8 cellular contexts compared by ENCODE assay signal in genomic region chr2:20507166-20507692, GRCh38.
DNase-seq lines count a peak whose midpoint lies in the region; ATAC-seq, FAIRE-seq and TF ChIP-seq lines count a peak whose summit lies in the region.

No MANE protein-coding gene starts in this region.

- H3K4me1 Mint-ChIP-seq in activated naive CD8-positive, alpha-beta T cell treated with anti-CD3 and anti-CD28 coated beads, Interleukin-2, amount 50 U/mL, for 24 hours: peaks cover 21% of the 10 kb centered on the region
- no peaks in the 10 kb centered on the region for H3K4me1 Mint-ChIP-seq in effector memory CD8-positive, alpha-beta T cell (ENCODE audit: low read depth in 2 of 2)

- DNase-seq in GM12891 (ENCODE audit: insufficient read length, low spot score) (peak; percentile 45), HPDE6-E6E7 (ENCODE audit: extremely low spot score) (no peak), MG63 (no peak), erythroblast (lab: John Stamatoyannopoulos, UW) (no peak)
- DNase-seq in activated naive CD8-positive, alpha-beta T cell treated with anti-CD3 and anti-CD28 coated beads, Interleukin-2, amount 50 U/mL, for 24 hours: peak; percentile 4
- DNase-seq in effector memory CD8-positive, alpha-beta T cell: no peak

- peak; percentile 74 for FAIRE-seq in GM12891 (lab: Jason Lieb, UNC)

- no peaks in the 10 kb centered on the region for H3K9me3 ChIP-seq in MG63

- no peaks in the 10 kb centered on the region for H3K27me3 ChIP-seq in MG63

- no peak overlapping the region for H3K4me3 ChIP-seq in MG63

- H3K36me3 ChIP-seq in MG63: no peaks in the 10 kb centered on the region

- no peaks in the 10 kb centered on the region for H3K9me3 Mint-ChIP-seq in activated naive CD8-positive, alpha-beta T cell treated with anti-CD3 and anti-CD28 coated beads, Interleukin-2, amount 50 U/mL, for 24 hours
- H3K9me3 Mint-ChIP-seq in effector memory CD8-positive, alpha-beta T cell: no peaks in the 10 kb centered on the region

- no peak for TF ChIP-seq POLR2A in GM12891 (IDR thresholded peaks at IDR 0.05; ENCODE audit: low read depth, low read length)
- no peak for TF ChIP-seq POLR2A in erythroblast (IDR thresholded peaks at IDR 0.05; ENCODE audit: low read length)

- peaks cover 5% of the 10 kb centered on the region for H3K27me3 Mint-ChIP-seq in activated naive CD8-positive, alpha-beta T cell treated with anti-CD3 and anti-CD28 coated beads, Interleukin-2, amount 50 U/mL, for 24 hours
- H3K27me3 Mint-ChIP-seq in effector memory CD8-positive, alpha-beta T cell: peaks cover 0 to 28% of the 10 kb centered on the region in 2 donors

- peak; percentile 78 for ATAC-seq in GM19468 (IDR thresholded peaks at IDR 0.05; ENCODE audit: extremely low read depth, unreplicated experiment)
- ATAC-seq in HG03439 (IDR thresholded peaks at IDR 0.05; ENCODE audit: unreplicated experiment): peak; percentile 91
- peak; percentile 83 for ATAC-seq in activated naive CD8-positive, alpha-beta T cell treated with anti-CD3 and anti-CD28 coated beads, Interleukin-2, amount 50 U/mL, for 24 hours
- no peak for ATAC-seq in effector memory CD8-positive, alpha-beta T cell (replicated peaks)

- H3K27ac Mint-ChIP-seq in activated naive CD8-positive, alpha-beta T cell treated with anti-CD3 and anti-CD28 coated beads, Interleukin-2, amount 50 U/mL, for 24 hours: peak overlapping the region; percentile 75
- no peak overlapping the region for H3K27ac Mint-ChIP-seq in effector memory CD8-positive, alpha-beta T cell

- no peaks in the 10 kb centered on the region for H3K36me3 Mint-ChIP-seq in activated naive CD8-positive, alpha-beta T cell treated with anti-CD3 and anti-CD28 coated beads, Interleukin-2, amount 50 U/mL, for 24 hours (ENCODE audit: low read depth)
- H3K36me3 Mint-ChIP-seq in effector memory CD8-positive, alpha-beta T cell (ENCODE audit: insufficient read depth): no peaks in the 10 kb centered on the region

- H3K4me3 Mint-ChIP-seq in activated naive CD8-positive, alpha-beta T cell treated with anti-CD3 and anti-CD28 coated beads, Interleukin-2, amount 50 U/mL, for 24 hours: no peak overlapping the region
- no peak overlapping the region for H3K4me3 Mint-ChIP-seq in effector memory CD8-positive, alpha-beta T cell

TF ChIP-seq in GM12891, 5 proteins besides CTCF, POLR2A, EP300 and RAD21:
- TF ChIP-seq PAX5 (IDR thresholded peaks at IDR 0.05; ENCODE audit: insufficient read depth, low read length, severe bottlenecking) (no peak), SPI1 (IDR thresholded peaks at IDR 0.05; ENCODE audit: low read depth, low read length) (no peak), POLR2AphosphoS5 (IDR thresholded peaks at IDR 0.05; ENCODE audit: low read depth, low read length) (no peak), POU2F2 (IDR thresholded peaks at IDR 0.05; ENCODE audit: low read depth, low read length) (peak; percentile 82), TAF1 (IDR thresholded peaks at IDR 0.05; ENCODE audit: low read depth, low read length) (no peak)

Comparison
In these comparisons a context has a peak if more than half of its experiments do, and no peak if none do; other contexts are left out.
1. DNase-seq: peak in GM12891 (single experiment) and activated naive CD8-positive, alpha-beta T cell treated with anti-CD3 and anti-CD28 coated beads, Interleukin-2, amount 50 U/mL, for 24 hours (single experiment); none in HPDE6-E6E7 (single experiment), MG63 (single experiment), erythroblast (0 of 2) and effector memory CD8-positive, alpha-beta T cell (0 of 3).